Comparison of ENCODE assay signal across 1 cellular context in the genomic region with DNA sequence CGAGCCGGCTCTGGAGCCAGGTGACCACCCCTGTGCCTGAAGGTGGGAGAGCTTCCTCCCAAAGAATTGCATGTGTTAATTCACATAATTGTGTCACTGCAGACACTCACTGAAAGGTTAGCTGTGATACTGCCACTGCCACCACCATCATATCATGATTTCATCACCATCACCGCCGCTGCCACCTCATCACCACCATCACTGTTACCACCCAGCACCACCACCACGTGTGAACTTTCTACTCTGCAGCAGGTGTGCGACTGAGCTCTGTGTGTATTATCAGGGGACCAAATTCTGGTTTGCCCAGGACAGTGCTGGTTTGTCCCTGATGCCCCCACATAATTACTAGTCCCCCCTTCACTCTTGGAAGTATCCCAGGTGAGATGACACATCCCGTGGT.
TF ChIP-seq lines count a peak whose summit lies in the region.

No MANE protein-coding gene starts in this region.

TF ChIP-seq in K562, 482 proteins besides CTCF, POLR2A, EP300 and RAD21:
- no peak for TF ChIP-seq HNRNPUL1 (IDR thresholded peaks at IDR 0.05; ENCODE audit: low read length)
- TF ChIP-seq ATF3 (IDR thresholded peaks at IDR 0.05): 0 out of 2 replicates have a peak, but pooled peaks have one; percentile 11
- no peak for TF ChIP-seq ATF3 (CRISPR knock-in tag; conservative IDR thresholded peaks at IDR 0.05)
